In the genomic region with DNA sequence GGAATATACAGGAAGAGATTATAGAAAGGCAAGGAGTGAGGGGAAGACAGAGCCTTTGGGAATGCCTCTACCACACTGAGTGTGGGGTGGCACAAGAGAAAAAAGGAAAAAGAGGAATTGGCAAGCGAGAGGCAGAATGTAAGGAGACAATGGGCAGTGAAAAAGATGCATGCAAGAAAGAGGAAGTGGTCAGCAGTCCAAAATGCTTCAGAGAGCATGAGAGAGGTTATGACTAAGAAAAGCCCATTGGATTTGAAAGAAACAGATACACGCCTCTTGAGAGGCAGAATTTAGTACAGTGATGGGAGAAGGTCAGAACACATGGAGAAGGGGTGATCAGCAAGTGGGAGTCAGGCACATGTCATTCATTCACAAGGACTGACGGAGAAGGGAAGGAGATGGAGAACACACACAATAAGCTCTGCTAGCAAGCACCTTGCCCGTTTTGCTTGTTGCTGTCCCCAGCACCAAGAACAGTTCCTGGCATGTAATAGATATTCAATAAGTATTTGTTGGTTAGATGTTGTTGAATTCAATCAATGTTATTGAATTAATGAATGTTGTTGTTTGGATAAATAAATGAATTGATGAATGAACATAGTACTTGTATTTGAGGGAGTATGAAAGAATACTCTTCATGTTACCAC, we compare ENCODE assay signal across 11 cellular contexts. TPM values are rescaled to one million over a fixed set of nuclear protein-coding genes. Genes with fewer than 3 reads are reported as not detected.
A peak's percentile ranks its signal among the peaks of the same experiment; 100 is the strongest.
DNase-seq lines count a peak whose midpoint lies in the region; ATAC-seq and TF ChIP-seq lines count a peak whose summit lies in the region.
"Had no signal": no experiment of that assay in that cellular context is flagged by ENCODE, and none has a peak within 500 bp of the region (broad histone marks: within the 10 kb centered on the region; RNA-seq: fewer than 3 reads in every experiment).

No MANE protein-coding gene starts in this region.

- no peak overlapping the region for H3K4me3 ChIP-seq in HAP-1
- H3K4me3 ChIP-seq: lower lobe of right lung had no signal

- no peaks in the 10 kb centered on the region for H3K9me3 Mint-ChIP-seq in activated naive CD4-positive, alpha-beta T cell treated with anti-CD3 and anti-CD28 coated beads, Interleukin-2, amount 50 U/mL, for 72 hours

- no peaks in the 10 kb centered on the region for H3K27me3 ChIP-seq in HAP-1 (ENCODE audit: low read depth)

- TF ChIP-seq CTCF in GM13976 (IDR thresholded peaks at IDR 0.05; ENCODE audit: borderline replicate concordance, control extremely low read depth, extremely low read depth, insufficient read depth, missing control alignments): no peak

- H3K36me3 Mint-ChIP-seq in activated naive CD4-positive, alpha-beta T cell treated with anti-CD3 and anti-CD28 coated beads, Interleukin-2, amount 50 U/mL, for 72 hours: no peaks in the 10 kb centered on the region

- DNase-seq in GM13976 (ENCODE audit: low spot score) (peak; percentile 32), NOMO-1 treated with DMSO at 0.1 percent for 48 hours (lab: John Stamatoyannopoulos, UW; ENCODE audit: unreplicated experiment) (peak; percentile 87), globus pallidus (ENCODE audit: low spot score) (no peak), HAP-1 (ENCODE audit: low spot score in 2 of 2) (no peak), GOT3 (lab: John Stamatoyannopoulos, UW) (no peak)
- no peak for DNase-seq in activated naive CD4-positive, alpha-beta T cell treated with anti-CD3 and anti-CD28 coated beads, Interleukin-2, amount 50 U/mL, for 72 hours (ENCODE audit: low spot score in 2 of 2)
- DNase-seq: activated CD4-positive, alpha-beta T cell treated with anti-CD3 and anti-CD28 coated beads, Interleukin-2, amount 50 U/mL, for 4 hours; lower lobe of right lung; MM.1S had no signal

- H3K4me1 ChIP-seq in HAP-1: peaks cover under 1% of the 10 kb centered on the region

- H3K36me3 ChIP-seq in HAP-1 (replicated peaks): no peaks in the 10 kb centered on the region
- H3K36me3 ChIP-seq: lower lobe of right lung had no signal

- in situ Hi-C loops in GM13976 (cut with MboI; ENCODE audit: low sequenced_read_pairs, unreplicated experiment): no loop called here
- in situ Hi-C loops in HAP-1 (cut with MboI; ENCODE audit: low sequenced_read_pairs): no loop called here

- peak; percentile 94 for ATAC-seq in GM21360 (IDR thresholded peaks at IDR 0.05; ENCODE audit: unreplicated experiment)
- peak; percentile 88 for ATAC-seq in HG03064 (IDR thresholded peaks at IDR 0.05; ENCODE audit: low read depth, unreplicated experiment)
- ATAC-seq in activated naive CD4-positive, alpha-beta T cell treated with anti-CD3 and anti-CD28 coated beads, Interleukin-2, amount 50 U/mL, for 72 hours: no peak
- ATAC-seq: lower lobe of right lung had no signal

- no peaks in the 10 kb centered on the region for H3K9me3 ChIP-seq in HAP-1
- H3K9me3 ChIP-seq: lower lobe of right lung had no signal

- no peak overlapping the region for H3K27ac Mint-ChIP-seq in activated naive CD4-positive, alpha-beta T cell treated with anti-CD3 and anti-CD28 coated beads, Interleukin-2, amount 50 U/mL, for 72 hours

RNA-seq across cellular contexts. Expression of a gene that starts 6.3 kb away (rescaled TPM):
- total RNA-seq in activated naive CD4-positive, alpha-beta T cell treated with anti-CD3 and anti-CD28 coated beads, Interleukin-2, amount 50 U/mL, for 72 hours: not detected

Comparison
In these comparisons a context has a peak if more than half of its experiments do, and no peak if none do; other contexts are left out.
1. DNase-seq: peak in GM13976 (single experiment) and NOMO-1 treated with DMSO at 0.1 percent for 48 hours (single experiment); none in globus pallidus (single experiment), HAP-1 (0 of 2), GOT3 (single experiment) and activated naive CD4-positive, alpha-beta T cell treated with anti-CD3 and anti-CD28 coated beads, Interleukin-2, amount 50 U/mL, for 72 hours (0 of 2).
2. ATAC-seq: peak in GM21360 (single experiment) and HG03064 (single experiment); none in activated naive CD4-positive, alpha-beta T cell treated with anti-CD3 and anti-CD28 coated beads, Interleukin-2, amount 50 U/mL, for 72 hours (0 of 2).